20 cellular contexts compared by ENCODE assay signal in the genomic region with DNA sequence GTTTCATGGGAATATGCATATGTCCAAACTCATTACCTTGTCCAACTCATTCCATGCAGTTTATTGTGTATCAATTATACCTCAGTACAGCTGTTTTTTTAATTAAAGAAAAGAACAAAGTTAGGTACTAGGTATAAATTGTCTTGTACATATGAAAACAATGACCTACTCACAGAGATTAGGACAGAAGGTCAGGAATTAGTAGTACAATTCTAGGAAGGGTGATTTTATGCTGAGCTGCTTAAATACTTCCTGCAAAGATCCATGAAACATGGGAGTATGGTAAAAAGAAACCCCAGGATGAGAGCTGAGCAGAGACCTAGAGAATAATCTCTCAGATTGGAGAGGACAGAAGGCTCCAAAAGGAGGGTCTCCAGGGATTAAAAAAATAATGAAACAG. TPM values are rescaled to one million over a fixed set of nuclear protein-coding genes. Genes with fewer than 3 reads are reported as not detected.
A peak's percentile ranks its signal among the peaks of the same experiment; 100 is the strongest.
DNase-seq lines count a peak whose midpoint lies in the region; ATAC-seq, FAIRE-seq and TF ChIP-seq lines count a peak whose summit lies in the region.
"Had no signal": no experiment of that assay in that cellular context is flagged by ENCODE, and none has a peak within 500 bp of the region (broad histone marks: within the 10 kb centered on the region; RNA-seq: fewer than 3 reads in every experiment).

No MANE protein-coding gene starts in this region.

- H3K9ac ChIP-seq in liver (ENCODE audit: low read depth in 1 of 2, low read length in 2 of 2) = no peak overlapping the region
- H3K9ac ChIP-seq in HepG2 (ENCODE audit: insufficient read depth, low read depth, low read length) = no peak overlapping the region
- H3K9ac ChIP-seq: GM23248 had no signal

- H3K4me3 ChIP-seq in heart right ventricle (no peak overlapping the region), liver (ENCODE audit: low read depth in 1 of 3, low read length in 3 of 3) (no peak overlapping the region), HepG2 (replicated peaks in 1 of 3; ENCODE audit: insufficient read depth in 1 of 3, low read depth in 2 of 3, low read length in 3 of 3) (no peak overlapping the region)
- H3K4me3 ChIP-seq: GM23248 had no signal

- no TSS peak for BruUV-seq in HepG2 (replicated peaks; lab: Mats Ljungman, UMichigan)

- H2AFZ ChIP-seq in HepG2 (ENCODE audit: low read length) = no peak overlapping the region
- H2AFZ ChIP-seq: GM23248 had no signal

- no peaks in the 10 kb centered on the region for H3K27me3 Mint-ChIP-seq in endothelial cell (ENCODE audit: unreplicated experiment)
- H3K27me3 Mint-ChIP-seq: CD4-positive, alpha-beta memory T cell had no signal

- no peak for TF ChIP-seq EP300 in HepG2 (IDR thresholded peaks at IDR 0.05; ENCODE audit: low read depth in 2 of 2, low read length in 2 of 2)
- no peak for TF ChIP-seq EP300 in HepG2 (CRISPR knock-in tag; IDR thresholded peaks at IDR 0.05; ENCODE audit: borderline replicate concordance)

- H3K36me3 ChIP-seq in heart right ventricle = no peaks in the 10 kb centered on the region
- H3K36me3 ChIP-seq in liver (ENCODE audit: control insufficient read depth in 4 of 4, insufficient read depth in 3 of 4, low read depth in 1 of 4, low read length in 3 of 4) = no peaks in the 10 kb centered on the region
- H3K36me3 ChIP-seq in HepG2 (replicated peaks in 1 of 2; ENCODE audit: control insufficient read depth in 1 of 2, insufficient read depth in 2 of 2, low read length in 2 of 2) = no peaks in the 10 kb centered on the region

- H3K27ac Mint-ChIP-seq in endothelial cell (ENCODE audit: unreplicated experiment) = peak overlapping the region; percentile 10

- H3K4me3 Mint-ChIP-seq in endothelial cell (ENCODE audit: unreplicated experiment) = no peak overlapping the region
- H3K4me3 Mint-ChIP-seq: CD4-positive, alpha-beta memory T cell had no signal

- H3K4me1 Mint-ChIP-seq in endothelial cell (ENCODE audit: unreplicated experiment) = peaks cover 26% of the 10 kb centered on the region

- ATAC-seq in heart right ventricle = peak in 7 of 8 donors; percentile 67 to 90 (median 73)
- no peak for ATAC-seq in Right ventricle myocardium superior (ENCODE audit: poor library complexity)
- no peak for ATAC-seq in HepG2

- no peak for TF ChIP-seq POLR2A in HepG2 (IDR thresholded peaks at IDR 0.05; ENCODE audit: insufficient read depth in 1 of 2, low read depth in 2 of 2, low read length in 2 of 2)

- no peaks in the 10 kb centered on the region for H4K20me1 ChIP-seq in HepG2 (ENCODE audit: insufficient read depth, low read length)

- intact Hi-C loops in heart right ventricle (cut with DNase I) (loop anchor here in 2 of 10 donors (5.0 kb wide), 1 partner anchor 42 kb away; no protein-coding TSS in a partner anchor), Right ventricle myocardium superior (cut with DNase I) (no loop called here), HepG2 (cut with micrococcal nuclease; ENCODE audit: unreplicated experiment) (no loop called here)

- CTCF ChIA-PET in HepG2 (lab: Yijun Ruan, JAX; ENCODE audit: low intra/inter-chr PET ratio, low total read pairs) = no interaction called here

- no peaks in the 10 kb centered on the region for H3K9me3 Mint-ChIP-seq in endothelial cell (ENCODE audit: unreplicated experiment)
- H3K9me3 Mint-ChIP-seq: CD4-positive, alpha-beta memory T cell had no signal

- in situ Hi-C loops in HepG2 (cut with HindIII; ENCODE audit: extremely low pct_ligation_motif_present, low pct_unique_long_range_greater_than_20kb) = no loop called here

- H3K4me1 ChIP-seq in heart right ventricle (peaks cover 0 to 36% (median 10%) of the 10 kb centered on the region in 9 donors), liver (ENCODE audit: control insufficient read depth in 4 of 4, insufficient read depth in 4 of 4, low read length in 3 of 4) (no peaks in the 10 kb centered on the region), HepG2 (ENCODE audit: insufficient read depth, low read length) (peaks cover 11% of the 10 kb centered on the region; the same call in 1 of the 2 replicates)

- no peaks in the 10 kb centered on the region for H3K79me2 ChIP-seq in HepG2 (ENCODE audit: insufficient read depth, low read length)

- POLR2A ChIA-PET in HepG2 (lab: Yijun Ruan, JAX) = no interaction called here

- no peaks in the 10 kb centered on the region for H3K36me3 Mint-ChIP-seq in endothelial cell (ENCODE audit: low read depth, unreplicated experiment)
- H3K36me3 Mint-ChIP-seq: CD4-positive, alpha-beta memory T cell had no signal

- H3K9me3 ChIP-seq in heart right ventricle (no peaks in the 10 kb centered on the region), liver (ENCODE audit: control insufficient read depth in 4 of 4, low read length in 3 of 4) (no peaks in the 10 kb centered on the region), HepG2 (ENCODE audit: low read length) (no peaks in the 10 kb centered on the region)

- no peak for TF ChIP-seq CTCF in heart right ventricle (IDR thresholded peaks at IDR 0.05)
- TF ChIP-seq CTCF in liver (IDR thresholded peaks at IDR 0.05; ENCODE audit: low read depth, low read length, missing input control) = no peak
- TF ChIP-seq CTCF in HepG2 (CRISPR knock-in tag; IDR thresholded peaks at IDR 0.05) = no peak
- TF ChIP-seq CTCF in endothelial cell (IDR thresholded peaks at IDR 0.05; ENCODE audit: unreplicated experiment) = no peak

- no peak overlapping the region; the same call in 1 of the 2 replicates for H3K4me2 ChIP-seq in HepG2 (ENCODE audit: low read depth, low read length)

- no peak for FAIRE-seq in HepG2 (lab: Jason Lieb, UNC)
- FAIRE-seq: GM12892, GM19239, H1 had no signal

- H3K27ac ChIP-seq in heart right ventricle (peak overlapping the region in 4 of 10 donors; percentile 15 to 56 (median 45)), liver (ENCODE audit: low read depth in 1 of 2, low read length in 2 of 2) (no peak overlapping the region), HepG2 (ENCODE audit: extremely low read length, insufficient read depth, low read length) (no peak overlapping the region)
- H3K27ac ChIP-seq: GM23248 had no signal

- TF ChIP-seq RAD21 in liver (IDR thresholded peaks at IDR 0.05) (no peak), HepG2 (CRISPR knock-in tag; IDR thresholded peaks at IDR 0.05) (no peak)

- H3K27me3 ChIP-seq in heart right ventricle = no peaks in the 10 kb centered on the region
- no peaks in the 10 kb centered on the region for H3K27me3 ChIP-seq in liver (ENCODE audit: control insufficient read depth in 4 of 4, insufficient read depth in 4 of 4, low read length in 3 of 4)
- H3K27me3 ChIP-seq in HepG2 (ENCODE audit: control insufficient read depth in 1 of 2, insufficient read depth in 2 of 2, low read length in 2 of 2) = peaks cover 0 to 12% of the 10 kb centered on the region in 2 experiments; a peak in 2 of 5 replicates

- DNase-seq in heart right ventricle (no peak), Right ventricle myocardium superior (no peak), HepG2 (ENCODE audit: low spot score) (no peak), endothelial cell (ENCODE audit: low spot score) (no peak), hepatic stellate cell (ENCODE audit: low spot score) (no peak)
- no peak for DNase-seq in activated CD4-positive, CD25-positive, alpha-beta regulatory T cell treated with anti-CD3 and anti-CD28 coated beads, Interleukin-2, amount 50 U/mL, for 72 hours
- DNase-seq: C1 segment of cervical spinal cord; Calu3; CD4-positive, alpha-beta memory T cell; COR-L47; DMS53; DMS79 treated with DMSO at 0.1 percent for 48 hours; GF-D8; GM23248; H7; HCEC 1CT had no signal

TF ChIP-seq in liver, 16 proteins besides CTCF, POLR2A, EP300 and RAD21 (continues in another document):
- TF ChIP-seq FOXA1 (IDR thresholded peaks at IDR 0.05) (no peak), FOXA2 (IDR thresholded peaks at IDR 0.05) (no peak)

TF ChIP-seq in HepG2, 621 proteins besides CTCF, POLR2A, EP300 and RAD21:
- TF ChIP-seq ZNF670 (CRISPR knock-in tag; IDR thresholded peaks at IDR 0.05; ENCODE audit: borderline replicate concordance) = no peak
- TF ChIP-seq ZNF382 (CRISPR knock-in tag; IDR thresholded peaks at IDR 0.05; ENCODE audit: borderline replicate concordance) = no peak
- no peak for TF ChIP-seq HMG20A (CRISPR knock-in tag; IDR thresholded peaks at IDR 0.05; ENCODE audit: borderline replicate concordance)
- no peak for TF ChIP-seq SMARCC2 (IDR thresholded peaks at IDR 0.05)
- no peak for TF ChIP-seq PRMT3 (CRISPR knock-in tag; IDR thresholded peaks at IDR 0.05; ENCODE audit: borderline replicate concordance, low read depth)
- no peak for TF ChIP-seq ZNF549 (CRISPR knock-in tag; IDR thresholded peaks at IDR 0.05)
- TF ChIP-seq ZSCAN30 (CRISPR knock-in tag; IDR thresholded peaks at IDR 0.05) = no peak
TF ChIP-seq in HepG2: peak in this region for 0.

RNA-seq across cellular contexts. Expression of gene KDM7A, which starts 13.8 kb away (rescaled TPM):
- total RNA-seq in heart right ventricle (10 to 100 TPM in 9 of 10 donors, 1 to 10 TPM in 1; 8.9 to 16.4 (median 12.4) TPM), Right ventricle myocardium superior (11.9 TPM), liver (10 to 100 TPM; 17.2 to 27.5 TPM), HepG2 (2016; rRNA removed; fragmentation: Illumina TruSeq; extraction: Trizol) (10.8 and 15.0 TPM in 2 replicates), endothelial cell (ENCODE audit: unreplicated experiment) (14.8 TPM)
- polyA plus RNA-seq in heart right ventricle (1 to 10 TPM; 2.7 to 3.9 TPM), liver (1 to 10 TPM; 1.9 to 2.5 TPM), HepG2 (2011; rRNA removed) (15.7 and 16.8 TPM in 2 replicates)
- 1.8 and 2.0 TPM in 2 replicates for total RNA-seq in HepG2 (2016; cell fraction: cytosol; rRNA removed; fragmentation: Illumina TruSeq; extraction: Trizol; ENCODE audit: low read depth)
- 10.8 and 15.2 TPM in 2 replicates for total RNA-seq in HepG2 (2016; cell fraction: insoluble cytoplasmic fraction; rRNA removed; fragmentation: Illumina TruSeq; extraction: Trizol)
- 3.6 and 4.1 TPM in 2 replicates for total RNA-seq in HepG2 (2016; cell fraction: membrane; rRNA removed; fragmentation: Illumina TruSeq; extraction: Trizol)
- 20.9 and 24.0 TPM in 2 replicates for total RNA-seq in HepG2 (2016; cell fraction: nucleus; rRNA removed; fragmentation: Illumina TruSeq; extraction: Trizol)
- 8.4 and 9.9 TPM in 2 replicates for polyA plus RNA-seq in HepG2 (2011; cell fraction: cytosol; rRNA removed)
- polyA plus RNA-seq in HepG2 (2011; cell fraction: nucleus; rRNA removed) = 61.8 and 62.8 TPM in 2 replicates
- polyA plus RNA-seq in HepG2 (2012) = 16.1 and 18.5 TPM in 2 replicates
- polyA plus RNA-seq in HepG2 (2016; cell fraction: cytosol; fragmentation: Illumina TruSeq; extraction: Trizol; ENCODE audit: low read depth) = 0.14 and 0.46 TPM in 2 replicates
- polyA plus RNA-seq in HepG2 (2016; cell fraction: insoluble cytoplasmic fraction; fragmentation: Illumina TruSeq; extraction: Trizol; ENCODE audit: low read depth) = 7.0 and 7.1 TPM in 2 replicates
- 1.5 and 1.6 TPM in 2 replicates for polyA plus RNA-seq in HepG2 (2016; cell fraction: membrane; fragmentation: Illumina TruSeq; extraction: Trizol; ENCODE audit: low read depth)
- 19.4 and 21.7 TPM in 2 replicates for polyA plus RNA-seq in HepG2 (2016; cell fraction: nucleus; fragmentation: Illumina TruSeq; extraction: Trizol; ENCODE audit: insufficient read depth, low read depth)
- 4.4 and 44.0 TPM in 2 replicates for polyA minus RNA-seq in HepG2 (2011; rRNA and poly(A)+ RNA removed; ENCODE audit: low replicate concordance)
- 30.4 and 36.9 TPM in 2 replicates for polyA minus RNA-seq in HepG2 (2011; cell fraction: cytosol; rRNA and poly(A)+ RNA removed)
- polyA minus RNA-seq in HepG2 (2011; cell fraction: nucleus; rRNA and poly(A)+ RNA removed) = 140 TPM in 2 replicates

Comparison
In these comparisons a context has a peak if more than half of its experiments do, and no peak if none do; other contexts are left out.
1. ATAC-seq: peak in heart right ventricle (7 of 8); none in Right ventricle myocardium superior (single experiment) and HepG2 (single experiment).